ENCODE assay signal across 1 cellular context in genomic region chr1:111738133-111738435, GRCh38.
TF ChIP-seq lines count a peak whose summit lies in the region.

No MANE protein-coding gene starts in this region.

TF ChIP-seq in HepG2, 621 proteins besides CTCF, POLR2A, EP300 and RAD21:
- TF ChIP-seq SMAD3 (CRISPR knock-in tag; IDR thresholded peaks at IDR 0.05) = no peak
- no peak for TF ChIP-seq TCF7 (IDR thresholded peaks at IDR 0.05; ENCODE audit: low read depth)
- TF ChIP-seq ZNF788 (CRISPR knock-in tag; IDR thresholded peaks at IDR 0.05; ENCODE audit: borderline replicate concordance) = 0 out of 2 replicates have a peak, but pooled peaks have one; percentile 7
- no peak for TF ChIP-seq ZBTB7A (CRISPR knock-in tag; IDR thresholded peaks at IDR 0.05)
- 0 out of 2 replicates have a peak, but pooled peaks have one; percentile 4 for TF ChIP-seq ZIK1 (CRISPR knock-in tag; IDR thresholded peaks at IDR 0.05; ENCODE audit: borderline replicate concordance, low read depth)
- TF ChIP-seq MTERF4 (CRISPR knock-in tag; IDR thresholded peaks at IDR 0.05) = peak; percentile 8; the same call in 1 of the 2 replicates
- TF ChIP-seq HOXA5 (CRISPR knock-in tag; IDR thresholded peaks at IDR 0.05) = no peak
- TF ChIP-seq PHF20 (CRISPR knock-in tag; IDR thresholded peaks at IDR 0.05) = 0 out of 2 replicates have a peak, but pooled peaks have one; percentile 36
- TF ChIP-seq TFDP1 (CRISPR knock-in tag; IDR thresholded peaks at IDR 0.05; ENCODE audit: borderline replicate concordance) = 0 out of 2 replicates have a peak, but pooled peaks have one; percentile 1
- TF ChIP-seq GZF1 (CRISPR knock-in tag; IDR thresholded peaks at IDR 0.05) = 0 out of 2 replicates have a peak, but pooled peaks have one; percentile 13
- no peak for TF ChIP-seq EHMT2 (IDR thresholded peaks at IDR 0.05; ENCODE audit: borderline replicate concordance, low read depth, low read length)
